15 cellular contexts compared by ENCODE assay signal in genomic region chr12:123050913-123051312, GRCh38.
DNase-seq lines count a peak whose midpoint lies in the region; ATAC-seq and TF ChIP-seq lines count a peak whose summit lies in the region.
"Had no signal": no experiment of that assay in that cellular context is flagged by ENCODE, and none has a peak within 500 bp of the region (broad histone marks: within the 10 kb centered on the region; RNA-seq: fewer than 3 reads in every experiment).

No MANE protein-coding gene starts in this region.

- TF ChIP-seq EP300 in gastroesophageal sphincter (IDR thresholded peaks at IDR 0.05) = no peak

- no peaks in the 10 kb centered on the region for H3K36me3 Mint-ChIP-seq in nephron (ENCODE audit: low read depth)

- no peaks in the 10 kb centered on the region for H3K27me3 ChIP-seq in gastroesophageal sphincter

- H3K4me1 ChIP-seq in gastroesophageal sphincter = peaks cover 6 to 62% (median 18%) of the 10 kb centered on the region in 3 donors

- peaks cover 57% of the 10 kb centered on the region for H3K4me1 Mint-ChIP-seq in stimulated activated naive CD8-positive, alpha-beta T cell treated with anti-CD3 and anti-CD28 coated beads, Interleukin-15, amount 100 ng/mL, for 72 hours
- H3K4me1 Mint-ChIP-seq in nephron = peaks cover 37% of the 10 kb centered on the region

- peak overlapping the region; percentile 51 to 82 (median 74) for H3K27ac ChIP-seq in gastroesophageal sphincter

- 27 to 100% methylated on average over 1 to 3 of the region's 4 CpGs for WGBS in gastroesophageal sphincter (ENCODE audit: low coverage in 1 of 2), 2 donors

- H3K27me3 Mint-ChIP-seq in stimulated activated naive CD8-positive, alpha-beta T cell treated with anti-CD3 and anti-CD28 coated beads, Interleukin-15, amount 100 ng/mL, for 72 hours = no peaks in the 10 kb centered on the region
- peaks cover 5% of the 10 kb centered on the region for H3K27me3 Mint-ChIP-seq in nephron (ENCODE audit: low read depth)
- H3K27me3 Mint-ChIP-seq: T-helper 17 cell had no signal

- no peak overlapping the region for H3K4me3 Mint-ChIP-seq in stimulated activated naive CD8-positive, alpha-beta T cell treated with anti-CD3 and anti-CD28 coated beads, Interleukin-15, amount 100 ng/mL, for 72 hours
- H3K4me3 Mint-ChIP-seq in nephron = no peak overlapping the region
- H3K4me3 Mint-ChIP-seq: T-helper 17 cell had no signal

- no peak overlapping the region for H3K27ac Mint-ChIP-seq in stimulated activated naive CD8-positive, alpha-beta T cell treated with anti-CD3 and anti-CD28 coated beads, Interleukin-15, amount 100 ng/mL, for 72 hours
- H3K27ac Mint-ChIP-seq in nephron = peak overlapping the region; percentile 13 to 70 (median 59)

- H3K9me3 ChIP-seq in gastroesophageal sphincter = no peaks in the 10 kb centered on the region

- H3K36me3 ChIP-seq in gastroesophageal sphincter = no peaks in the 10 kb centered on the region

- no peak for TF ChIP-seq POLR2A in gastroesophageal sphincter (IDR thresholded peaks at IDR 0.05)

- no peak overlapping the region for H3K4me3 ChIP-seq in gastroesophageal sphincter
- H3K4me3 ChIP-seq: GM23248 had no signal

- DNase-seq in stimulated activated naive CD8-positive, alpha-beta T cell treated with anti-CD3 and anti-CD28 coated beads, Interleukin-15, amount 100 ng/mL, for 72 hours = no peak
- no peak for DNase-seq in stimulated activated naive CD8-positive, alpha-beta T cell treated with anti-CD3 and anti-CD28 coated beads, Interleukin-15, Interleukin-2, amounts not matched to agents 100 U/mL and 50 U/mL, for 24 hours
- DNase-seq in activated CD8-positive, alpha-beta memory T cell treated with anti-CD3 and anti-CD28 coated beads for 24 hours = no peak
- DNase-seq in SKM-1 (lab: John Stamatoyannopoulos, UW; ENCODE audit: unreplicated experiment) = no peak
- no peak for DNase-seq in effector CD8-positive, alpha-beta T cell (lab: John Stamatoyannopoulos, UW)
- DNase-seq: activated CD4-positive, alpha-beta T cell treated with anti-CD3 and anti-CD28 coated beads for 48 hours; COR-L47; midbrain; NCI-H2081 treated with DMSO at 0.1 percent for 48 hours; stimulated activated naive CD4-positive, alpha-beta T cell; T-helper 17 cell had no signal

- ATAC-seq in stimulated activated naive CD8-positive, alpha-beta T cell treated with anti-CD3 and anti-CD28 coated beads, Interleukin-15, amount 100 ng/mL, for 72 hours = peak; percentile 65
- ATAC-seq in stimulated activated naive CD8-positive, alpha-beta T cell treated with anti-CD3 and anti-CD28 coated beads, Interleukin-15, Interleukin-2, amounts not matched to agents 100 U/mL and 50 U/mL, for 24 hours = no peak
- no peak for ATAC-seq in gastroesophageal sphincter
- no peak for ATAC-seq in HG02973 (IDR thresholded peaks at IDR 0.05; ENCODE audit: unreplicated experiment)
- ATAC-seq: T-helper 17 cell had no signal

- TF ChIP-seq CTCF in gastroesophageal sphincter (IDR thresholded peaks at IDR 0.05) (no peak), nephron (IDR thresholded peaks at IDR 0.05; ENCODE audit: unreplicated experiment in 3 of 3) (no peak)

- H3K9me3 Mint-ChIP-seq in stimulated activated naive CD8-positive, alpha-beta T cell treated with anti-CD3 and anti-CD28 coated beads, Interleukin-15, amount 100 ng/mL, for 72 hours = no peaks in the 10 kb centered on the region
- no peaks in the 10 kb centered on the region for H3K9me3 Mint-ChIP-seq in nephron

Comparison
In these comparisons a context has a peak if more than half of its experiments do, and no peak if none do; other contexts are left out.
1. H3K27ac Mint-ChIP-seq: peak in nephron (3 of 3); none in stimulated activated naive CD8-positive, alpha-beta T cell treated with anti-CD3 and anti-CD28 coated beads, Interleukin-15, amount 100 ng/mL, for 72 hours (0 of 2).